In genomic region chr7:80584778-80585177, GRCh38 we compare ENCODE assay signal across 11 cellular contexts. TPM values are rescaled to one million over a fixed set of nuclear protein-coding genes. Genes with fewer than 3 reads are reported as not detected.
DNase-seq lines count a peak whose midpoint lies in the region; TF ChIP-seq lines count a peak whose summit lies in the region.
"Had no signal": no experiment of that assay in that cellular context is flagged by ENCODE, and none has a peak within 500 bp of the region (broad histone marks: within the 10 kb centered on the region; RNA-seq: fewer than 3 reads in every experiment).

No MANE protein-coding gene starts in this region.

- TF ChIP-seq CTCF in foreskin fibroblast (IDR thresholded peaks at IDR 0.05; ENCODE audit: low read depth, low read length) = no peak

- DNase-seq in HCEC 1CT = peak; percentile 54
- DNase-seq in SK-N-DZ (ENCODE audit: low spot score) = peak; percentile 10
- peak; percentile 75 to 84 for DNase-seq in foreskin fibroblast
- peak; percentile 76 for DNase-seq in skeletal muscle cell (ENCODE audit: low read depth)
- DNase-seq in activated T-cell treated with anti-CD3 and anti-CD28 coated beads for 4 hours = no peak
- DNase-seq in T-helper 2 cell = no peak
- DNase-seq in NCI-H146 treated with DMSO at 0.1 percent for 48 hours (lab: John Stamatoyannopoulos, UW; ENCODE audit: unreplicated experiment) = no peak
- DNase-seq: activated CD8-positive, alpha-beta memory T cell treated with anti-CD3 and anti-CD28 coated beads for 24 hours; DMS79; NCI-H774; stimulated activated CD4-positive, alpha-beta T cell treated with anti-CD3 and anti-CD28 coated beads, Interleukin-4, amount 100 ng/mL, for 24 hours had no signal

- H3K4me3 ChIP-seq in foreskin fibroblast (ENCODE audit: low read depth in 1 of 2, low read length in 2 of 2) (no peak overlapping the region), skeletal muscle cell (ENCODE audit: low read depth, low read length) (no peak overlapping the region)

RNA-seq across cellular contexts. Expression of gene CD36, which starts 53.7 kb away (rescaled TPM):
- 0.09 and 0.16 TPM in 2 replicates for polyA plus RNA-seq in SK-N-DZ (2014; cell fraction: cytosol; rRNA removed)
- not detected in 2 replicates for polyA plus RNA-seq in SK-N-DZ (2014; cell fraction: nucleus; rRNA removed)

Comparison
In these comparisons a context has a peak if more than half of its experiments do, and no peak if none do; other contexts are left out.
1. DNase-seq: peak in HCEC 1CT (single experiment), SK-N-DZ (single experiment), foreskin fibroblast (2 of 2) and skeletal muscle cell (single experiment); none in activated T-cell treated with anti-CD3 and anti-CD28 coated beads for 4 hours (single experiment), T-helper 2 cell (0 of 5) and NCI-H146 treated with DMSO at 0.1 percent for 48 hours (single experiment).